ENCODE assay signal across 28 cellular contexts in the genomic region with DNA sequence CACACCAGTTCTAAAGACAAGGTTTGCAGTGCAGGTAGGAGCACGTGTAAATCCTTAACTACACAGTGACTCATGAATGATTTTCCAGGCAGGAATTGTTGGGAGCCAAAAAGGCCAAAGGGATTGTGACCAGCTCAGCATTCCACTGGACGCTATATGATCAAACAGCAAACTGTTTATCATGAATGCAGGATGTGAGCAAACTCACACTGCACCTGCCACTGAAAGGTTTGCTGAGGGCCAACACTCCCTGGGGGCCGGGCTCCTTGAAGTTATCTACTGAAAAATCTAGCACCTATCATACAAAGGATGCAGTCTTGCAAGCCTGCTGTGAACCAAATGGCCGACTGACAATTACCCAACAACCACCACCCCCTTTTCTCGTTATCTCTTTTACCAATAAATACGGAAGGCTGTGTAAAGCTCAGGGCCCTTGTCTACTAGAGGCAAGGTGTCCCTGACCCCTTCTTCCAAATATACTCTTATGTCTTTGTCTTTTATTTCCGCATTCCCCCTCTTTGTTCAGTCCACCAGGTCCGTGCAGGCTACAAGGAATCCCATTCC. TPM values are rescaled to one million over a fixed set of nuclear protein-coding genes. Genes with fewer than 3 reads are reported as not detected.
DNase-seq lines count a peak whose midpoint lies in the region; ATAC-seq and TF ChIP-seq lines count a peak whose summit lies in the region.
"Had no signal": no experiment of that assay in that cellular context is flagged by ENCODE, and none has a peak within 500 bp of the region (broad histone marks: within the 10 kb centered on the region; RNA-seq: fewer than 3 reads in every experiment).

No MANE protein-coding gene starts in this region.

- DNase-seq in MCF 10A (ENCODE audit: unreplicated experiment) (peak; percentile 67), breast epithelium (ENCODE audit: low spot score in 2 of 2) (no peak), RWPE2 (ENCODE audit: low spot score) (peak; percentile 79), hepatocyte (ENCODE audit: low spot score) (peak; percentile 37), activated gamma-delta T cell (lab: John Stamatoyannopoulos, UW) (no peak)
- DNase-seq in activated T-helper 1 cell treated with anti-CD3 and anti-CD28 coated beads, Interleukin-12 subunit alpha, Interleukin-12 subunit beta, Interleukin-2, Interleukin-4 antibody, amounts not matched to agents 30 ng/mL and 10 ng/mL and 1 ng/mL, durations not matched to agents 14 hours and 24 hours and 36 hours (ENCODE audit: low spot score) = no peak
- DNase-seq: activated CD8-positive, alpha-beta memory T cell treated with anti-CD3 and anti-CD28 coated beads, Interleukin-2, amount 50 U/mL, for 48 hours; activated effector memory CD4-positive, alpha-beta T cell treated with anti-CD3 and anti-CD28 coated beads, Interleukin-2, amount 50 U/mL, for 16 hours; adrenal gland; C1 segment of cervical spinal cord; erythroblast; gastrocnemius medialis; mesenchymal stem cell; naive thymus-derived CD8-positive, alpha-beta T cell; NCI-H1092 treated with DMSO at 0.1 percent for 48 hours; NCI-H2081 treated with DMSO at 0.1 percent for 48 hours; NCI-H526 treated with DMSO at 0.1 percent for 48 hours; OCI-M1; stimulated activated CD4-positive, alpha-beta T cell treated with anti-CD3 and anti-CD28 coated beads, Interleukin-15, amount 100 ng/mL, for 24 hours; substantia nigra; T-helper 17 cell had no signal

- H3K4me3 Mint-ChIP-seq in MCF 10A (ENCODE audit: unreplicated experiment) = no peak overlapping the region
- no peak overlapping the region for H3K4me3 Mint-ChIP-seq in activated T-helper 1 cell treated with anti-CD3 and anti-CD28 coated beads, Interleukin-12 subunit alpha, Interleukin-12 subunit beta, Interleukin-2, Interleukin-4 antibody, amounts not matched to agents 30 ng/mL and 10 ng/mL and 1 ng/mL, durations not matched to agents 14 hours and 24 hours and 36 hours
- H3K4me3 Mint-ChIP-seq: dendritic cell treated with granulocyte-macrophage colony-stimulating factor and Interleukin-4, amounts not matched to agents 40 ng/mL and 50 ng/mL, for 4 days; naive thymus-derived CD8-positive, alpha-beta T cell; T-helper 17 cell had no signal

- peaks cover 10% of the 10 kb centered on the region for H3K4me1 Mint-ChIP-seq in MCF 10A (ENCODE audit: insufficient read depth, unreplicated experiment)
- H3K4me1 Mint-ChIP-seq in activated T-helper 1 cell treated with anti-CD3 and anti-CD28 coated beads, Interleukin-12 subunit alpha, Interleukin-12 subunit beta, Interleukin-2, Interleukin-4 antibody, amounts not matched to agents 30 ng/mL and 10 ng/mL and 1 ng/mL, durations not matched to agents 14 hours and 24 hours and 36 hours (ENCODE audit: low read depth) = peaks cover 12% of the 10 kb centered on the region

- H3K9me3 ChIP-seq in breast epithelium (no peaks in the 10 kb centered on the region), RWPE2 (ENCODE audit: severe bottlenecking) (no peaks in the 10 kb centered on the region), hepatocyte (ENCODE audit: low read depth) (no peaks in the 10 kb centered on the region)
- H3K9me3 ChIP-seq: adrenal gland, gastrocnemius medialis, right lobe of liver had no signal

- BruUV-seq in MCF 10A (replicated peaks; lab: Mats Ljungman, UMichigan) = no TSS peak

- CTCF ChIA-PET in MCF 10A (lab: Yijun Ruan, JAX) = interaction anchor here (0.6 to 2.8 kb wide), 9 partner anchors 17 to 84 kb away, joined by 3 to 16 read pairs (median 4); partner anchors contain the start of genes HTD2 and RPP14

- no peaks in the 10 kb centered on the region for H3K36me3 ChIP-seq in breast epithelium
- H3K36me3 ChIP-seq in RWPE2 (ENCODE audit: low read depth) = no peaks in the 10 kb centered on the region
- no peaks in the 10 kb centered on the region for H3K36me3 ChIP-seq in hepatocyte (replicated peaks; ENCODE audit: insufficient read depth, low read depth)
- H3K36me3 ChIP-seq: adrenal gland, gastrocnemius medialis, right lobe of liver had no signal

- 37% methylated on average over 8 of the region's 8 CpGs for WGBS in hepatocyte (ENCODE audit: low lambda C conversion rate, missing lambda C conversion rate)

- no peak for TF ChIP-seq POLR2A in breast epithelium (IDR thresholded peaks at IDR 0.05)

- H3K4me1 ChIP-seq in breast epithelium (no peaks in the 10 kb centered on the region), RWPE2 (ENCODE audit: insufficient read depth, poor library complexity, severe bottlenecking) (peaks cover 18% of the 10 kb centered on the region), hepatocyte (ENCODE audit: insufficient read depth) (peaks cover 5% of the 10 kb centered on the region)

- H3K27me3 ChIP-seq in breast epithelium (no peaks in the 10 kb centered on the region), RWPE2 (ENCODE audit: insufficient read depth, poor library complexity, severe bottlenecking) (no peaks in the 10 kb centered on the region), hepatocyte (no peaks in the 10 kb centered on the region)
- H3K27me3 ChIP-seq: adrenal gland, gastrocnemius medialis, right lobe of liver had no signal

- no peak overlapping the region for H2AFZ ChIP-seq in hepatocyte

- H3K79me2 ChIP-seq in hepatocyte = no peaks in the 10 kb centered on the region

- intact Hi-C loops in MCF 10A (cut with micrococcal nuclease) (no loop called here), breast epithelium (cut with DNase I; ENCODE audit: low total_unique reads) (no loop called here)
- intact Hi-C loops in activated T-helper 1 cell treated with anti-CD3 and anti-CD28 coated beads, Interleukin-12 subunit alpha, Interleukin-12 subunit beta, Interleukin-2, Interleukin-4 antibody, amounts not matched to agents 30 ng/mL and 10 ng/mL and 1 ng/mL, durations not matched to agents 14 hours and 24 hours and 36 hours (cut with micrococcal nuclease) = no loop called here

- H4K20me1 ChIP-seq in hepatocyte (ENCODE audit: insufficient read depth, poor library complexity, severe bottlenecking) = no peaks in the 10 kb centered on the region

- H3K27ac ChIP-seq in breast epithelium (no peak overlapping the region), RWPE2 (ENCODE audit: poor library complexity, severe bottlenecking) (peak overlapping the region; percentile 56), hepatocyte (peak overlapping the region; percentile 73)
- H3K27ac ChIP-seq: adrenal gland, gastrocnemius medialis, right lobe of liver, VCaP had no signal

- POLR2A ChIA-PET in MCF 10A (lab: Yijun Ruan, JAX) = interaction anchor here (0.5 to 3.1 kb wide), 9 partner anchors 7 to 247 kb away, joined by 3 to 15 read pairs (median 6); partner anchors contain the start of genes ABHD6, HTD2 and RPP14

- TF ChIP-seq CTCF in MCF 10A (IDR thresholded peaks at IDR 0.05; ENCODE audit: unreplicated experiment) (no peak), breast epithelium (IDR thresholded peaks at IDR 0.05) (no peak), RWPE2 (IDR thresholded peaks at IDR 0.05; ENCODE audit: poor library complexity, severe bottlenecking) (no peak), hepatocyte (IDR thresholded peaks at IDR 0.05; ENCODE audit: poor library complexity) (no peak)

- H3K27ac Mint-ChIP-seq in MCF 10A (ENCODE audit: low read depth, unreplicated experiment) = no peak overlapping the region
- H3K27ac Mint-ChIP-seq in activated T-helper 1 cell treated with anti-CD3 and anti-CD28 coated beads, Interleukin-12 subunit alpha, Interleukin-12 subunit beta, Interleukin-2, Interleukin-4 antibody, amounts not matched to agents 30 ng/mL and 10 ng/mL and 1 ng/mL, durations not matched to agents 14 hours and 24 hours and 36 hours = no peak overlapping the region
- H3K27ac Mint-ChIP-seq: dendritic cell treated with granulocyte-macrophage colony-stimulating factor and Interleukin-4, amounts not matched to agents 40 ng/mL and 50 ng/mL, for 4 days; T-helper 17 cell had no signal

- H3K27me3 Mint-ChIP-seq in MCF 10A (ENCODE audit: insufficient read depth, unreplicated experiment) = peaks cover 9% of the 10 kb centered on the region
- peaks cover 21% of the 10 kb centered on the region for H3K27me3 Mint-ChIP-seq in activated T-helper 1 cell treated with anti-CD3 and anti-CD28 coated beads, Interleukin-12 subunit alpha, Interleukin-12 subunit beta, Interleukin-2, Interleukin-4 antibody, amounts not matched to agents 30 ng/mL and 10 ng/mL and 1 ng/mL, durations not matched to agents 14 hours and 24 hours and 36 hours (ENCODE audit: insufficient read depth)

- H3K9me2 ChIP-seq in hepatocyte (replicated peaks; ENCODE audit: insufficient read depth) = no peaks in the 10 kb centered on the region

- H3K9me3 Mint-ChIP-seq in MCF 10A (ENCODE audit: unreplicated experiment) = no peaks in the 10 kb centered on the region
- no peaks in the 10 kb centered on the region for H3K9me3 Mint-ChIP-seq in activated T-helper 1 cell treated with anti-CD3 and anti-CD28 coated beads, Interleukin-12 subunit alpha, Interleukin-12 subunit beta, Interleukin-2, Interleukin-4 antibody, amounts not matched to agents 30 ng/mL and 10 ng/mL and 1 ng/mL, durations not matched to agents 14 hours and 24 hours and 36 hours
- H3K9me3 Mint-ChIP-seq: dendritic cell treated with granulocyte-macrophage colony-stimulating factor and Interleukin-4, amounts not matched to agents 40 ng/mL and 50 ng/mL, for 4 days; naive thymus-derived CD8-positive, alpha-beta T cell had no signal

- H3K4me2 ChIP-seq in hepatocyte = peak overlapping the region; percentile 44

- H3K4me3 ChIP-seq in breast epithelium = no peak overlapping the region
- no peak overlapping the region for H3K4me3 ChIP-seq in RWPE2 (ENCODE audit: severe bottlenecking)
- no peak overlapping the region for H3K4me3 ChIP-seq in hepatocyte
- H3K4me3 ChIP-seq: adrenal gland, gastrocnemius medialis, right lobe of liver had no signal

- no peaks in the 10 kb centered on the region for H3K36me3 Mint-ChIP-seq in MCF 10A (ENCODE audit: insufficient read depth, unreplicated experiment)
- H3K36me3 Mint-ChIP-seq in activated T-helper 1 cell treated with anti-CD3 and anti-CD28 coated beads, Interleukin-12 subunit alpha, Interleukin-12 subunit beta, Interleukin-2, Interleukin-4 antibody, amounts not matched to agents 30 ng/mL and 10 ng/mL and 1 ng/mL, durations not matched to agents 14 hours and 24 hours and 36 hours (ENCODE audit: low read depth) = no peaks in the 10 kb centered on the region
- H3K36me3 Mint-ChIP-seq: naive thymus-derived CD8-positive, alpha-beta T cell had no signal

- ATAC-seq in RWPE2 (ENCODE audit: low read depth) (peak; percentile 83), GM18873 (IDR thresholded peaks at IDR 0.05; ENCODE audit: low FRiP score, unreplicated experiment) (no peak), GM18861 (IDR thresholded peaks at IDR 0.05; ENCODE audit: unreplicated experiment) (no peak)
- ATAC-seq: gastrocnemius medialis; naive thymus-derived CD8-positive, alpha-beta T cell; right lobe of liver; T-helper 17 cell had no signal

RNA-seq across cellular contexts. Expression of gene DNASE1L3, which starts 11.5 kb away (rescaled TPM):
- total RNA-seq in MCF 10A (2022) (not detected in 2 replicates), breast epithelium (1 to 10 TPM in 2 of 3 donors, under 1 TPM in 1; 0.44 to 9.2 (median 5.6) TPM), hepatocyte (0.48 and 0.97 TPM in 2 replicates)
- polyA plus RNA-seq in hepatocyte = 0.99 and 1.8 TPM in 2 replicates
- total RNA-seq in activated T-helper 1 cell treated with anti-CD3 and anti-CD28 coated beads, Interleukin-12 subunit alpha, Interleukin-12 subunit beta, Interleukin-2, Interleukin-4 antibody, amounts not matched to agents 30 ng/mL and 10 ng/mL and 1 ng/mL, durations not matched to agents 14 hours and 24 hours and 36 hours = not detected in 2 replicates
- total RNA-seq: H1, osteocyte had no signal
- polyA plus RNA-seq: H1; naive thymus-derived CD8-positive, alpha-beta T cell had no signal

RNA-seq across cellular contexts. Expression of gene ABHD6, which starts 15.3 kb away (rescaled TPM):
- 3.4 and 3.9 TPM in 2 replicates for total RNA-seq in MCF 10A (2022)
- total RNA-seq in breast epithelium = 10 to 100 TPM; 10.2 to 22.2 (median 13.4) TPM
- total RNA-seq in hepatocyte = 19.1 and 25.1 TPM in 2 replicates
- 13.9 and 24.6 TPM in 2 replicates for polyA plus RNA-seq in hepatocyte
- total RNA-seq in activated T-helper 1 cell treated with anti-CD3 and anti-CD28 coated beads, Interleukin-12 subunit alpha, Interleukin-12 subunit beta, Interleukin-2, Interleukin-4 antibody, amounts not matched to agents 30 ng/mL and 10 ng/mL and 1 ng/mL, durations not matched to agents 14 hours and 24 hours and 36 hours = 9.2 and 10.1 TPM in 2 replicates

Comparison
In these comparisons a context has a peak if more than half of its experiments do, and no peak if none do; other contexts are left out.
1. DNase-seq: peak in MCF 10A (single experiment), RWPE2 (single experiment) and hepatocyte (single experiment); none in breast epithelium (0 of 2), activated T-helper 1 cell treated with anti-CD3 and anti-CD28 coated beads, Interleukin-12 subunit alpha, Interleukin-12 subunit beta, Interleukin-2, Interleukin-4 antibody, amounts not matched to agents 30 ng/mL and 10 ng/mL and 1 ng/mL, durations not matched to agents 14 hours and 24 hours and 36 hours (single experiment) and activated gamma-delta T cell (single experiment).
2. H3K27ac ChIP-seq: peak in RWPE2 (single experiment) and hepatocyte (single experiment); none in breast epithelium (0 of 2).